In genomic region chr12:68641138-68641537, GRCh38 we compare ENCODE assay signal across 8 cellular contexts. TPM values are rescaled to one million over a fixed set of nuclear protein-coding genes. Genes with fewer than 3 reads are reported as not detected.
DNase-seq lines count a peak whose midpoint lies in the region; ATAC-seq lines count a peak whose summit lies in the region.

No MANE protein-coding gene starts in this region.

- intact Hi-C loops in activated CD4-positive, alpha-beta T cell treated with anti-CD3 and anti-CD28 coated beads for 36 hours (cut with DNase I, micrococcal nuclease) = loop anchor here (1.0 kb wide), 2 partner anchors 190 to 276 kb away; no protein-coding TSS in a partner anchor

- H3K4me3 Mint-ChIP-seq in activated CD4-positive, alpha-beta T cell treated with anti-CD3 and anti-CD28 coated beads for 36 hours = peak overlapping the region; percentile 46

- peak; percentile 97 for ATAC-seq in activated CD4-positive, alpha-beta T cell treated with anti-CD3 and anti-CD28 coated beads for 36 hours
- peak; percentile 88 for ATAC-seq in HG03135 (IDR thresholded peaks at IDR 0.05; ENCODE audit: unreplicated experiment)

- CTCF ChIA-PET in activated CD4-positive, alpha-beta T cell treated with anti-CD3 and anti-CD28 coated beads for 36 hours (lab: Charles Lee) = interaction anchor here (0.9 kb wide), 1 partner anchor 9 kb away, joined by 3 read pairs; no protein-coding TSS in a partner anchor

- POLR2A ChIA-PET in activated CD4-positive, alpha-beta T cell treated with anti-CD3 and anti-CD28 coated beads for 36 hours (lab: Charles Lee) = interaction anchor here (0.6 to 1.1 kb wide), 4 partner anchors 11 to 54 kb away, joined by 3 to 5 read pairs (median 4); no protein-coding TSS in a partner anchor

- no peaks in the 10 kb centered on the region for H3K27me3 Mint-ChIP-seq in activated CD4-positive, alpha-beta T cell treated with anti-CD3 and anti-CD28 coated beads for 36 hours

- H3K36me3 Mint-ChIP-seq in activated CD4-positive, alpha-beta T cell treated with anti-CD3 and anti-CD28 coated beads for 36 hours (ENCODE audit: low read depth) = peaks cover 22% of the 10 kb centered on the region

- H3K9me3 Mint-ChIP-seq in activated CD4-positive, alpha-beta T cell treated with anti-CD3 and anti-CD28 coated beads for 36 hours (ENCODE audit: low read depth) = no peaks in the 10 kb centered on the region

- peak; percentile 71 for DNase-seq in activated CD4-positive, alpha-beta T cell treated with anti-CD3 and anti-CD28 coated beads for 36 hours
- DNase-seq in activated CD4-positive, alpha-beta T cell treated with anti-CD3 and anti-CD28 coated beads, Interleukin-2, amount 50 U/mL, for 1 hour = no peak
- peak; percentile 13 for DNase-seq in activated T-helper 9 cell treated with anti-CD3 and anti-CD28 coated beads, Interleukin-2, amount 50 U/mL, for 16 hours (ENCODE audit: low read depth)
- peak; percentile 15 to 33 (median 20) for DNase-seq in stimulated activated CD4-positive, alpha-beta T cell treated with anti-CD3 and anti-CD28 coated beads, TNF-alpha, amount 100 ng/mL, for 48 hours (ENCODE audit: low read depth in 3 of 3)
- DNase-seq in NCI-H2171 (lab: John Stamatoyannopoulos, UW) (no peak), amygdala (lab: John Stamatoyannopoulos, UW) (no peak), SHP77 (lab: John Stamatoyannopoulos, UW) (no peak)

- H3K27ac Mint-ChIP-seq in activated CD4-positive, alpha-beta T cell treated with anti-CD3 and anti-CD28 coated beads for 36 hours = peak overlapping the region; percentile 75

- peaks cover 84% of the 10 kb centered on the region for H3K4me1 Mint-ChIP-seq in activated CD4-positive, alpha-beta T cell treated with anti-CD3 and anti-CD28 coated beads for 36 hours

RNA-seq across cellular contexts. Expression of gene RAP1B, which starts 30.4 kb away (rescaled TPM):
- total RNA-seq in activated CD4-positive, alpha-beta T cell treated with anti-CD3 and anti-CD28 coated beads for 36 hours = 100 to 1,000 TPM; 174 to 242 TPM

RNA-seq across cellular contexts. Expression of gene NUP107, which starts 45.6 kb away (rescaled TPM):
- 100 to 1,000 TPM; 136 to 142 TPM for total RNA-seq in activated CD4-positive, alpha-beta T cell treated with anti-CD3 and anti-CD28 coated beads for 36 hours

Comparison
In these comparisons a context has a peak if more than half of its experiments do, and no peak if none do; other contexts are left out.
1. DNase-seq: peak in activated CD4-positive, alpha-beta T cell treated with anti-CD3 and anti-CD28 coated beads for 36 hours (single experiment), activated T-helper 9 cell treated with anti-CD3 and anti-CD28 coated beads, Interleukin-2, amount 50 U/mL, for 16 hours (single experiment) and stimulated activated CD4-positive, alpha-beta T cell treated with anti-CD3 and anti-CD28 coated beads, TNF-alpha, amount 100 ng/mL, for 48 hours (3 of 3); none in activated CD4-positive, alpha-beta T cell treated with anti-CD3 and anti-CD28 coated beads, Interleukin-2, amount 50 U/mL, for 1 hour (single experiment), NCI-H2171 (single experiment), amygdala (0 of 56) and SHP77 (0 of 2).